Comparison of ENCODE assay signal across 19 cellular contexts in the genomic region with DNA sequence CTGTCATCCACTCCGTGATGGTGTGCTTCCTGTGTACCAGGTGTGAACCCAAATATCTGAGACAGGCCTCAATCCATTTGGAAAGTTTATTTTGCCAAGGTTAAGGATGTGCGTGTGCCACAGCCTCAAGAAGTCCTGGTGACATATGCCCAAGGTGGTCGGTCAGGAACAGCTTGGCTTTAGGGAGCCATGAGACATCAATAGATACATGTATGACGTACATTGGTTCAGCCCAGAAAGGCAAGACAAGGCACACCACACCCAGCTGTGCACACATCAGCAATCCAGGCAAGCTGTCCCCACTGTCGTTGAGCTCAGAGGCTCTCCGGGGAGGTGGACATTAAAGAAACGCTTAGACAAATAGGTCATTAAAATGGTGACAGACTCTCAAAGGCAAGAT. TPM values are rescaled to one million over a fixed set of nuclear protein-coding genes. Genes with fewer than 3 reads are reported as not detected.
DNase-seq lines count a peak whose midpoint lies in the region; ATAC-seq and TF ChIP-seq lines count a peak whose summit lies in the region.
"Had no signal": no experiment of that assay in that cellular context is flagged by ENCODE, and none has a peak within 500 bp of the region (broad histone marks: within the 10 kb centered on the region; RNA-seq: fewer than 3 reads in every experiment).

No MANE protein-coding gene starts in this region.

- peaks cover 8% of the 10 kb centered on the region for H3K27me3 Mint-ChIP-seq in activated T-cell treated with anti-CD3 and anti-CD28 coated beads, Interleukin-2, amount 50 U/mL, for 24 hours
- no peaks in the 10 kb centered on the region for H3K27me3 Mint-ChIP-seq in activated T-cell treated with anti-CD3 and anti-CD28 coated beads, Interleukin-2, amount 50 U/mL, for 72 hours (ENCODE audit: low read depth)
- H3K27me3 Mint-ChIP-seq in type B pancreatic cell: peaks cover 3% of the 10 kb centered on the region
- no peaks in the 10 kb centered on the region for H3K27me3 Mint-ChIP-seq in T-cell

- H3K9me3 ChIP-seq in colonic mucosa: no peaks in the 10 kb centered on the region
- H3K9me3 ChIP-seq: SJSA1 had no signal

- H3K27me3 ChIP-seq in colonic mucosa: no peaks in the 10 kb centered on the region
- H3K27me3 ChIP-seq: SJSA1 had no signal

- intact Hi-C loops in colonic mucosa (cut with DNase I): no loop called here

- no peaks in the 10 kb centered on the region for H3K9me3 Mint-ChIP-seq in activated T-cell treated with anti-CD3 and anti-CD28 coated beads, Interleukin-2, amount 50 U/mL, for 24 hours
- H3K9me3 Mint-ChIP-seq in activated T-cell treated with anti-CD3 and anti-CD28 coated beads, Interleukin-2, amount 50 U/mL, for 72 hours: peaks cover 0 to 2% of the 10 kb centered on the region in 2 donors
- H3K9me3 Mint-ChIP-seq in type B pancreatic cell: no peaks in the 10 kb centered on the region
- no peaks in the 10 kb centered on the region for H3K9me3 Mint-ChIP-seq in T-cell

- no peak overlapping the region for H3K9ac ChIP-seq in colonic mucosa (ENCODE audit: low read depth in 2 of 2, low read length in 2 of 2)

- H3K27ac Mint-ChIP-seq in activated T-cell treated with anti-CD3 and anti-CD28 coated beads, Interleukin-2, amount 50 U/mL, for 24 hours: no peak overlapping the region
- no peak overlapping the region for H3K27ac Mint-ChIP-seq in activated T-cell treated with anti-CD3 and anti-CD28 coated beads, Interleukin-2, amount 50 U/mL, for 72 hours
- H3K27ac Mint-ChIP-seq in type B pancreatic cell (no peak overlapping the region), T-cell (no peak overlapping the region)
- H3K27ac Mint-ChIP-seq: B cell, GM23338 had no signal

- TF ChIP-seq CTCF in colonic mucosa (IDR thresholded peaks at IDR 0.05) (no peak), type B pancreatic cell (conservative IDR thresholded peaks at IDR 0.05) (no peak)

- POLR2A ChIA-PET in T-cell (lab: Charles Lee): interaction anchor here in 1 of 2 donors (0.6 kb wide), 1 partner anchor 17 kb away, joined by 3 read pairs; no protein-coding TSS in a partner anchor

- no peak overlapping the region for H3K4me3 ChIP-seq in colonic mucosa
- H3K4me3 ChIP-seq: GM23338, PC-9, SJSA1 had no signal

- H3K36me3 Mint-ChIP-seq in activated T-cell treated with anti-CD3 and anti-CD28 coated beads, Interleukin-2, amount 50 U/mL, for 24 hours (ENCODE audit: low read depth): no peaks in the 10 kb centered on the region
- no peaks in the 10 kb centered on the region for H3K36me3 Mint-ChIP-seq in activated T-cell treated with anti-CD3 and anti-CD28 coated beads, Interleukin-2, amount 50 U/mL, for 72 hours (ENCODE audit: insufficient read depth in 2 of 2)
- no peaks in the 10 kb centered on the region for H3K36me3 Mint-ChIP-seq in type B pancreatic cell
- no peaks in the 10 kb centered on the region for H3K36me3 Mint-ChIP-seq in T-cell

- no peak overlapping the region for H3K4me3 Mint-ChIP-seq in activated T-cell treated with anti-CD3 and anti-CD28 coated beads, Interleukin-2, amount 50 U/mL, for 24 hours
- H3K4me3 Mint-ChIP-seq in activated T-cell treated with anti-CD3 and anti-CD28 coated beads, Interleukin-2, amount 50 U/mL, for 72 hours: no peak overlapping the region
- H3K4me3 Mint-ChIP-seq in type B pancreatic cell: no peak overlapping the region
- no peak overlapping the region for H3K4me3 Mint-ChIP-seq in T-cell
- H3K4me3 Mint-ChIP-seq: B cell, GM23338 had no signal

- H3K4me1 ChIP-seq in colonic mucosa: no peaks in the 10 kb centered on the region
- H3K4me1 ChIP-seq: SJSA1 had no signal

- H3K36me3 ChIP-seq in colonic mucosa: no peaks in the 10 kb centered on the region
- H3K36me3 ChIP-seq: SJSA1 had no signal

- H3K4me1 Mint-ChIP-seq in activated T-cell treated with anti-CD3 and anti-CD28 coated beads, Interleukin-2, amount 50 U/mL, for 24 hours (ENCODE audit: low read depth): no peaks in the 10 kb centered on the region
- no peaks in the 10 kb centered on the region for H3K4me1 Mint-ChIP-seq in activated T-cell treated with anti-CD3 and anti-CD28 coated beads, Interleukin-2, amount 50 U/mL, for 72 hours (ENCODE audit: low read depth)
- H3K4me1 Mint-ChIP-seq in type B pancreatic cell (ENCODE audit: unreplicated experiment) (peaks cover 7% of the 10 kb centered on the region), T-cell (no peaks in the 10 kb centered on the region)
- H3K4me1 Mint-ChIP-seq: B cell, GM23338 had no signal

- DNase-seq in activated T-cell treated with anti-CD3 and anti-CD28 coated beads, Interleukin-2, amount 50 U/mL, for 24 hours: peak; percentile 11
- DNase-seq in activated T-cell treated with anti-CD3 and anti-CD28 coated beads, Interleukin-2, amount 50 U/mL, for 72 hours: no peak
- DNase-seq in colonic mucosa (peak; percentile 15), mesenteric fat pad (ENCODE audit: low spot score) (peak; percentile 72), type B pancreatic cell (ENCODE audit: extremely low spot score, unreplicated experiment) (peak; percentile 25), T-cell (no peak), NCI-H2227 (lab: John Stamatoyannopoulos, UW; ENCODE audit: unreplicated experiment) (no peak), EL (no peak)
- DNase-seq: DMS79 treated with DMSO at 0.1 percent for 48 hours, KG1, NCI-H1105 treated with DMSO at 0.1 percent for 48 hours, NCI-H1694, NCI-H2227 treated with DMSO at 0.1 percent for 48 hours, NCI-H510A treated with DMSO at 0.1 percent for 48 hours, PC-9 had no signal

- no peak for ATAC-seq in activated T-cell treated with anti-CD3 and anti-CD28 coated beads, Interleukin-2, amount 50 U/mL, for 72 hours (replicated peaks in 1 of 2)
- no peak for ATAC-seq in T-cell (replicated peaks in 1 of 4)
- ATAC-seq: GM23338 had no signal

- CTCF ChIA-PET in T-cell (lab: Charles Lee): no interaction called here

- no peak overlapping the region for H3K27ac ChIP-seq in colonic mucosa
- H3K27ac ChIP-seq: PC-9, SJSA1 had no signal

RNA-seq across cellular contexts. Expression of gene SHANK2, which starts 56.8 kb away (rescaled TPM):
- total RNA-seq in activated T-cell treated with anti-CD3 and anti-CD28 coated beads, Interleukin-2, amount 50 U/mL, for 72 hours: under 1 TPM; 0.12 to 0.28 TPM
- total RNA-seq in colonic mucosa: 10 to 100 TPM; 26.0 to 38.1 TPM
- total RNA-seq in mesenteric fat pad: 2.0 TPM
- total RNA-seq in type B pancreatic cell (ENCODE audit: low replicate concordance): 25.9 and 49.4 TPM in 2 replicates
- total RNA-seq in T-cell: under 1 TPM in 3 of 5 donors, not detected in 2; 0.15 to 0.60 (median 0.49) TPM
- total RNA-seq: G401 had no signal

Comparison
In these comparisons a context has a peak if more than half of its experiments do, and no peak if none do; other contexts are left out.
1. DNase-seq: peak in activated T-cell treated with anti-CD3 and anti-CD28 coated beads, Interleukin-2, amount 50 U/mL, for 24 hours (single experiment), colonic mucosa (single experiment), mesenteric fat pad (single experiment) and type B pancreatic cell (single experiment); none in activated T-cell treated with anti-CD3 and anti-CD28 coated beads, Interleukin-2, amount 50 U/mL, for 72 hours (0 of 2), T-cell (0 of 34), NCI-H2227 (single experiment) and EL (single experiment).